18 cellular contexts compared by ENCODE assay signal in the genomic region with DNA sequence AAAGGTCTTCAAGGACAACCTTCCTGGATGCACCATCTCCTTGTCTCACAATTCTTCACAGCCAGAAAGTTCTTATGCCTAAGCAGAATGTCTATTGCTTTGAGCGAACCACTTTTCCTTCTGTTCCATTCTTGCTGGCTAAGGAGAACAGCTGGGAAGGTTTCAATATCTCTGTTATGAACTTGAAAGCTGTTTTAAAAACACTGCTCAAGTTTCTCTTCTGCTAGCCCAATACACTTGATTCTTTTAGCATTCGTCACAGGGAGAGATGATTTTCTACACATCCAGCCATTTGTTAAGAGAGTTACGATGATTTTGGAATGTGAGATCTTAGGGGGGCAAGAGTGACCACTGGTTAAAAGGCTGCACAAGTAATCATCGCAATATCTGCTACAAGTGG.
A peak's percentile ranks its signal among the peaks of the same experiment; 100 is the strongest.
DNase-seq lines count a peak whose midpoint lies in the region; ATAC-seq and TF ChIP-seq lines count a peak whose summit lies in the region.
"Had no signal": no experiment of that assay in that cellular context is flagged by ENCODE, and none has a peak within 500 bp of the region (broad histone marks: within the 10 kb centered on the region; RNA-seq: fewer than 3 reads in every experiment).

No MANE protein-coding gene starts in this region.

- H2BK15ac ChIP-seq in IMR-90 (ENCODE audit: low read depth, low read length): no peak overlapping the region; the same call in 2 of the 3 replicates

- no peak overlapping the region for H3K27ac Mint-ChIP-seq in endodermal cell
- H3K27ac Mint-ChIP-seq: CD8-positive, alpha-beta T cell had no signal

- peak overlapping the region in 1 of 2 experiments; percentile 23; a peak in 2 of 4 replicates for H4K8ac ChIP-seq in IMR-90 (ENCODE audit: low read depth in 2 of 2, low read length in 2 of 2)

- peak overlapping the region; percentile 41 for H2BK120ac ChIP-seq in IMR-90 (ENCODE audit: low read depth, low read length)

- H3K4me1 ChIP-seq in IMR-90 (ENCODE audit: control insufficient read depth, insufficient read depth, low read length): peaks cover 8% of the 10 kb centered on the region
- H3K4me1 ChIP-seq in osteoblast (ENCODE audit: insufficient read depth, low read length): no peaks in the 10 kb centered on the region
- H3K4me1 ChIP-seq in endodermal cell (ENCODE audit: control insufficient read depth, insufficient read depth, low read length): peaks cover 9% of the 10 kb centered on the region
- H3K4me1 ChIP-seq: SJSA1 had no signal

- no peak overlapping the region for H2AK5ac ChIP-seq in IMR-90 (ENCODE audit: low read depth, low read length)

- H3K18ac ChIP-seq in IMR-90 (ENCODE audit: low read depth, low read length): peak overlapping the region; percentile 97

- TF ChIP-seq POLR2A in IMR-90 (IDR thresholded peaks at IDR 0.05; ENCODE audit: low read depth, low read length): no peak

- H3K9ac ChIP-seq in IMR-90 (ENCODE audit: low read depth, low read length) (no peak overlapping the region), endodermal cell (ENCODE audit: extremely low read depth, low read length, poor library complexity, severe bottlenecking) (no peak overlapping the region)
- H3K9ac ChIP-seq: BLaER1 had no signal

- peak overlapping the region; percentile 40; the same call in 1 of the 2 replicates for H2BK20ac ChIP-seq in IMR-90 (ENCODE audit: low read depth, low read length)

- H3K4me3 ChIP-seq in AG10803 (ENCODE audit: low read length): no peak overlapping the region
- peak overlapping the region; percentile 24; the same call in 1 of the 2 replicates for H3K4me3 ChIP-seq in IMR-90 (ENCODE audit: insufficient read depth, low read depth, low read length)
- H3K4me3 ChIP-seq in osteoblast (ENCODE audit: insufficient read depth, low read length): peak overlapping the region; percentile 5
- no peak overlapping the region for H3K4me3 ChIP-seq in endodermal cell (ENCODE audit: low read length)
- H3K4me3 ChIP-seq: BLaER1, SJSA1 had no signal

- H3K9me3 Mint-ChIP-seq in endodermal cell: peaks cover 15% of the 10 kb centered on the region
- H3K9me3 Mint-ChIP-seq: CD8-positive, alpha-beta T cell had no signal

- H3K27me3 ChIP-seq in IMR-90 (ENCODE audit: control insufficient read depth, insufficient read depth, low read length) (no peaks in the 10 kb centered on the region), osteoblast (ENCODE audit: insufficient read depth, low read length) (no peaks in the 10 kb centered on the region), endodermal cell (ENCODE audit: control insufficient read depth, insufficient read depth, low read length, poor library complexity, severe bottlenecking) (peaks cover 83% of the 10 kb centered on the region)
- H3K27me3 ChIP-seq: BLaER1, SJSA1 had no signal

- H3K27ac ChIP-seq in IMR-90 (ENCODE audit: insufficient read depth, low read length) (peak overlapping the region; percentile 86; the same call in 1 of the 2 replicates), osteoblast (ENCODE audit: low read depth, low read length) (no peak overlapping the region), endodermal cell (ENCODE audit: low read depth, low read length) (no peak overlapping the region)
- H3K27ac ChIP-seq: BLaER1, SJSA1 had no signal

- peaks cover 3 to 7% of the 10 kb centered on the region in 2 experiments; a peak in 1 of 4 replicates for H3K79me1 ChIP-seq in IMR-90 (ENCODE audit: low read depth in 1 of 2, low read length in 2 of 2)

- TF ChIP-seq RAD21 in IMR-90 (IDR thresholded peaks at IDR 0.05; ENCODE audit: low read length): no peak

- no peak overlapping the region for H2AK9ac ChIP-seq in IMR-90 (replicated peaks; ENCODE audit: low read depth, low read length, poor library complexity)

- ATAC-seq in IMR-90 (ENCODE audit: low read depth): peak; percentile 80
- no peak for ATAC-seq in HG02588 (IDR thresholded peaks at IDR 0.05; ENCODE audit: unreplicated experiment)
- ATAC-seq: CD8-positive, alpha-beta T cell had no signal

- H3K79me2 ChIP-seq in osteoblast (ENCODE audit: insufficient read depth, low read length): no peaks in the 10 kb centered on the region

- intact Hi-C loops in IMR-90 (cut with micrococcal nuclease): loop anchor here (1.0 kb wide), 1 partner anchor 144 kb away; no protein-coding TSS in a partner anchor

- no peak overlapping the region for H2AFZ ChIP-seq in IMR-90 (replicated peaks; ENCODE audit: low read length, poor library complexity)
- H2AFZ ChIP-seq in osteoblast (ENCODE audit: low read length): no peak overlapping the region

- H3K36me3 ChIP-seq in IMR-90 (ENCODE audit: control insufficient read depth, insufficient read depth, low read length) (no peaks in the 10 kb centered on the region), osteoblast (ENCODE audit: insufficient read depth, low read length) (no peaks in the 10 kb centered on the region), endodermal cell (ENCODE audit: control insufficient read depth, insufficient read depth, low read length) (no peaks in the 10 kb centered on the region)
- H3K36me3 ChIP-seq: BLaER1, SJSA1 had no signal

- H3K9me1 ChIP-seq in IMR-90 (ENCODE audit: insufficient read depth, low read length): 0 out of 2 replicates have a peak, but pooled peaks cover 2% of the 10 kb centered on the region

- no peaks in the 10 kb centered on the region for H4K20me1 ChIP-seq in IMR-90 (ENCODE audit: insufficient read depth, low read length)
- peaks cover 2% of the 10 kb centered on the region for H4K20me1 ChIP-seq in osteoblast (ENCODE audit: insufficient read depth, low read length)
- H4K20me1 ChIP-seq: BLaER1 had no signal

- 0 out of 2 replicates have a peak overlapping the region, but pooled peaks have one; percentile 3 for H3K14ac ChIP-seq in IMR-90 (replicated peaks; ENCODE audit: low read depth, low read length)

- peak overlapping the region; percentile 10; the same call in 1 of the 2 replicates for H3K23ac ChIP-seq in IMR-90 (ENCODE audit: low read depth, low read length)

- dilution Hi-C loops in IMR-90 (cut with HindIII; ENCODE audit: low sequenced_read_pairs, unreplicated experiment): no loop called here

- TF ChIP-seq CTCF in AG10803 (conservative IDR thresholded peaks at IDR 0.05; ENCODE audit: low read length): no peak
- no peak for TF ChIP-seq CTCF in IMR-90 (conservative IDR thresholded peaks at IDR 0.05; ENCODE audit: low read depth, low read length)
- no peak for TF ChIP-seq CTCF in osteoblast (IDR thresholded peaks at IDR 0.05; ENCODE audit: extremely low read depth, low read depth, low read length)
- no peak for TF ChIP-seq CTCF in endodermal cell (conservative IDR thresholded peaks at IDR 0.05)

- H3K36me3 Mint-ChIP-seq in endodermal cell (ENCODE audit: low read depth): no peaks in the 10 kb centered on the region
- H3K36me3 Mint-ChIP-seq: CD8-positive, alpha-beta T cell had no signal

- peak overlapping the region; percentile 98 for H3K4me2 ChIP-seq in IMR-90 (ENCODE audit: low read depth, low read length)
- peak overlapping the region; percentile 39 for H3K4me2 ChIP-seq in osteoblast (ENCODE audit: insufficient read depth, low read length)
- H3K4me2 ChIP-seq: BLaER1 had no signal

- POLR2A ChIA-PET in IMR-90 (lab: Charles Lee; ENCODE audit: unreplicated experiment): interaction anchor here (0.5 kb wide), 1 partner anchor 311 kb away, joined by 3 read pairs; no protein-coding TSS in a partner anchor

- DNase-seq in AG10803 (ENCODE audit: low read depth) (peak; percentile 59), IMR-90 (peak; percentile 89), fibroblast of peridontal ligament (ENCODE audit: extremely low read depth) (peak; percentile 66), osteoblast (ENCODE audit: insufficient read length, low spot score, missing footprints) (peak; percentile 58), endodermal cell (no peak), SIG-M5 treated with dmso at 0.1 percent for 504 hours (lab: John Stamatoyannopoulos, UW; ENCODE audit: unreplicated experiment) (no peak), NCI-H146 (lab: John Stamatoyannopoulos, UW) (no peak)
- DNase-seq: CD8-positive, alpha-beta T cell; DND-41; GF-D8; MM.1S; NCI-H1092 treated with DMSO at 0.1 percent for 48 hours; NCI-H1694; NCI-H446; OCI-M1 had no signal

- peak overlapping the region; percentile 89 for H4K5ac ChIP-seq in IMR-90 (ENCODE audit: low read depth, low read length)

- H3K9me3 ChIP-seq in IMR-90 (ENCODE audit: control insufficient read depth, insufficient read depth, low read length): no peaks in the 10 kb centered on the region
- H3K9me3 ChIP-seq in osteoblast (ENCODE audit: low read depth, low read length): no peaks in the 10 kb centered on the region
- peaks cover 9% of the 10 kb centered on the region for H3K9me3 ChIP-seq in endodermal cell (ENCODE audit: control insufficient read depth, low read length)
- H3K9me3 ChIP-seq: SJSA1 had no signal

- peak overlapping the region; percentile 46; the same call in 1 of the 2 replicates for H3K4ac ChIP-seq in IMR-90 (ENCODE audit: low read depth, low read length)

- H4K91ac ChIP-seq in IMR-90 (ENCODE audit: insufficient read depth, low read depth, low read length): peak overlapping the region; percentile 15; the same call in 1 of the 2 replicates

- in situ Hi-C loops in IMR-90 (cut with MboI; ENCODE audit: low sequenced_read_pairs): no loop called here

- CTCF ChIA-PET in IMR-90 (lab: Yijun Ruan, JAX): interaction anchor here (1.0 kb wide), 3 partner anchors 9 to 96 kb away, joined by 3 to 4 read pairs (median 3); no protein-coding TSS in a partner anchor

- WGBS in IMR-90 (ENCODE audit: extremely low coverage in 2 of 2, insufficient read length in 1 of 2), 2 experiments: no CpG with 5 or more reads among the region's 4 CpGs
- 94 to 98% methylated on average over 2 to 4 of the region's 4 CpGs for WGBS in endodermal cell (ENCODE audit: insufficient coverage in 1 of 2, insufficient read length in 1 of 2), 2 experiments

- H2BK5ac ChIP-seq in IMR-90 (ENCODE audit: low read depth, low read length, poor library complexity, severe bottlenecking): peak overlapping the region; percentile 47

- BruUV-seq in IMR-90 (replicated peaks; lab: Mats Ljungman, UMichigan): no TSS peak

- H3K4me1 Mint-ChIP-seq in endodermal cell: peaks cover 32% of the 10 kb centered on the region

- H3K27me3 Mint-ChIP-seq in endodermal cell (ENCODE audit: insufficient read depth): peaks cover 89% of the 10 kb centered on the region

- no peak overlapping the region for H3K4me3 Mint-ChIP-seq in endodermal cell
- H3K4me3 Mint-ChIP-seq: CD8-positive, alpha-beta T cell had no signal

- no peak overlapping the region for H3K56ac ChIP-seq in IMR-90 (ENCODE audit: extremely low read depth, insufficient read depth, low read length)

TF ChIP-seq in IMR-90, 13 proteins besides CTCF, POLR2A, EP300 and RAD21 (continues in another document):
- TF ChIP-seq BHLHE40 (IDR thresholded peaks at IDR 0.05; ENCODE audit: low read depth, low read length): no peak
- TF ChIP-seq FOS (IDR thresholded peaks at IDR 0.05; ENCODE audit: low read depth, low read length): no peak
- TF ChIP-seq RCOR1 (IDR thresholded peaks at IDR 0.05; ENCODE audit: insufficient replicate concordance, low read length): no peak
- TF ChIP-seq CHD1 (IDR thresholded peaks at IDR 0.05; ENCODE audit: low read depth, low read length): no peak

Comparison
In these comparisons a context has a peak if more than half of its experiments do, and no peak if none do; other contexts are left out.
1. DNase-seq: peak in AG10803 (single experiment), IMR-90 (single experiment), fibroblast of peridontal ligament (single experiment) and osteoblast (single experiment); none in endodermal cell (single experiment), SIG-M5 treated with dmso at 0.1 percent for 504 hours (single experiment) and NCI-H146 (single experiment).
2. H3K4me3 ChIP-seq: peak in IMR-90 (single experiment) and osteoblast (single experiment); none in AG10803 (single experiment) and endodermal cell (single experiment).